ENCODE assay signal across 8 cellular contexts in genomic region chr9:112333639-112334318, GRCh38. TPM values are rescaled to one million over a fixed set of nuclear protein-coding genes. Genes with fewer than 3 reads are reported as not detected.
DNase-seq lines count a peak whose midpoint lies in the region; ATAC-seq and TF ChIP-seq lines count a peak whose summit lies in the region.

No MANE protein-coding gene starts in this region.

- TF ChIP-seq CTCF in lung (IDR thresholded peaks at IDR 0.05; ENCODE audit: control extremely low read depth, extremely low read depth) = peak; percentile 24

- H3K9ac ChIP-seq in duodenal mucosa (ENCODE audit: low read depth in 1 of 2, low read length in 2 of 2) = peak overlapping the region; percentile 90 to 92

- peak; percentile 86 to 95 (median 91) for DNase-seq in CD8-positive, alpha-beta memory T cell
- DNase-seq in HK-2 (ENCODE audit: unreplicated experiment) (peak; percentile 96), NCI-H82 treated with DMSO at 0.1 percent for 48 hours (lab: John Stamatoyannopoulos, UW; ENCODE audit: unreplicated experiment) (peak; percentile 92), lung (ENCODE audit: low spot score) (peak; percentile 93)
- DNase-seq in activated CD4-positive, alpha-beta memory T cell treated with anti-CD3 and anti-CD28 coated beads, Interleukin-2, amount 10 ng/mL, durations not matched to agents 7 days and 5 days = peak; percentile 95
- DNase-seq in stimulated activated CD4-positive, alpha-beta T cell treated with anti-CD3 and anti-CD28 coated beads, TNF-alpha, amount 100 ng/mL, for 24 hours (ENCODE audit: low read depth in 3 of 3) = peak; percentile 81 to 93 (median 90)

- peak overlapping the region; percentile 86 to 98 (median 96) for H3K4me3 Mint-ChIP-seq in CD8-positive, alpha-beta memory T cell
- peak overlapping the region; percentile 88 for H3K4me3 Mint-ChIP-seq in activated CD4-positive, alpha-beta memory T cell treated with anti-CD3 and anti-CD28 coated beads, Interleukin-2, amount 10 ng/mL, durations not matched to agents 7 days and 5 days

- H3K27me3 Mint-ChIP-seq in CD8-positive, alpha-beta memory T cell = peaks cover 0 to 4% of the 10 kb centered on the region in 2 donors
- no peaks in the 10 kb centered on the region for H3K27me3 Mint-ChIP-seq in activated CD4-positive, alpha-beta memory T cell treated with anti-CD3 and anti-CD28 coated beads, Interleukin-2, amount 10 ng/mL, durations not matched to agents 7 days and 5 days

- 0 to 1% methylated on average over 43 to 71 of the region's 72 CpGs for WGBS in lung, 2 donors

- peaks cover 36 to 43% (median 38%) of the 10 kb centered on the region in 3 donors for H3K4me1 Mint-ChIP-seq in CD8-positive, alpha-beta memory T cell
- peaks cover 35% of the 10 kb centered on the region for H3K4me1 Mint-ChIP-seq in activated CD4-positive, alpha-beta memory T cell treated with anti-CD3 and anti-CD28 coated beads, Interleukin-2, amount 10 ng/mL, durations not matched to agents 7 days and 5 days

- no peaks in the 10 kb centered on the region for H3K36me3 ChIP-seq in CD8-positive, alpha-beta memory T cell (ENCODE audit: insufficient read depth, low read length)
- no peaks in the 10 kb centered on the region for H3K36me3 ChIP-seq in duodenal mucosa (ENCODE audit: control insufficient read depth in 1 of 2, insufficient read depth in 2 of 2, low read length in 2 of 2)
- no peaks in the 10 kb centered on the region for H3K36me3 ChIP-seq in lung (ENCODE audit: control insufficient read depth in 2 of 2, insufficient read depth in 2 of 2, low read length in 2 of 2)

- H3K4me3 ChIP-seq in CD8-positive, alpha-beta memory T cell (ENCODE audit: low read length) = peak overlapping the region; percentile 79
- H3K4me3 ChIP-seq in duodenal mucosa (ENCODE audit: low read depth in 1 of 2, low read length in 2 of 2) (peak overlapping the region; percentile 90 to 93), lung (peak overlapping the region; percentile 98)

- H3K36me3 Mint-ChIP-seq in CD8-positive, alpha-beta memory T cell = peaks cover 0 to 8% (median 0%) of the 10 kb centered on the region in 3 donors
- H3K36me3 Mint-ChIP-seq in activated CD4-positive, alpha-beta memory T cell treated with anti-CD3 and anti-CD28 coated beads, Interleukin-2, amount 10 ng/mL, durations not matched to agents 7 days and 5 days (ENCODE audit: low read depth) = peaks cover 7% of the 10 kb centered on the region

- peak overlapping the region; percentile 88 for H3K27ac ChIP-seq in CD8-positive, alpha-beta memory T cell (ENCODE audit: low read depth, low read length)
- H3K27ac ChIP-seq in duodenal mucosa (ENCODE audit: low read depth, low read length) (peak overlapping the region; percentile 99), lung (ENCODE audit: low read depth in 1 of 2, low read length in 1 of 2) (peak overlapping the region; percentile 98 to 100)

- H3K27ac Mint-ChIP-seq in CD8-positive, alpha-beta memory T cell = peak overlapping the region; percentile 85 to 98 (median 94)
- peak overlapping the region; percentile 87 for H3K27ac Mint-ChIP-seq in activated CD4-positive, alpha-beta memory T cell treated with anti-CD3 and anti-CD28 coated beads, Interleukin-2, amount 10 ng/mL, durations not matched to agents 7 days and 5 days

- no peaks in the 10 kb centered on the region for H3K9me3 Mint-ChIP-seq in CD8-positive, alpha-beta memory T cell
- no peaks in the 10 kb centered on the region for H3K9me3 Mint-ChIP-seq in activated CD4-positive, alpha-beta memory T cell treated with anti-CD3 and anti-CD28 coated beads, Interleukin-2, amount 10 ng/mL, durations not matched to agents 7 days and 5 days

- CTCF ChIA-PET in CD8-positive, alpha-beta memory T cell (lab: Charles Lee) = interaction anchor here (0.8 to 2.9 kb wide), 7 partner anchors 13 to 246 kb away, joined by 3 to 14 read pairs (median 3); partner anchors contain the start of gene SUSD1
- CTCF ChIA-PET in activated CD4-positive, alpha-beta memory T cell treated with anti-CD3 and anti-CD28 coated beads, Interleukin-2, amount 10 ng/mL, durations not matched to agents 7 days and 5 days (lab: Charles Lee) = interaction anchor here (0.6 to 3.6 kb wide), 15 partner anchors 11 to 383 kb away, joined by 3 to 16 read pairs (median 3); partner anchors contain the start of gene HSDL2

- H3K27me3 ChIP-seq in CD8-positive, alpha-beta memory T cell (ENCODE audit: insufficient read depth, low read length, poor library complexity, severe bottlenecking) = no peaks in the 10 kb centered on the region
- H3K27me3 ChIP-seq in duodenal mucosa (ENCODE audit: control insufficient read depth in 1 of 2, insufficient read depth in 2 of 2, low read length in 2 of 2) (no peaks in the 10 kb centered on the region), lung (ENCODE audit: control insufficient read depth, insufficient read depth) (no peaks in the 10 kb centered on the region)

- POLR2A ChIA-PET in CD8-positive, alpha-beta memory T cell (lab: Charles Lee) = interaction anchor here (0.8 to 3.3 kb wide), 10 partner anchors 16 to 437 kb away, joined by 3 to 33 read pairs (median 4); partner anchors contain the start of genes HSDL2, INIP, KIAA1958 and SUSD1
- POLR2A ChIA-PET in activated CD4-positive, alpha-beta memory T cell treated with anti-CD3 and anti-CD28 coated beads, Interleukin-2, amount 10 ng/mL, durations not matched to agents 7 days and 5 days (lab: Charles Lee) = interaction anchor here (0.6 to 4.5 kb wide), 30 partner anchors 9 to 887 kb away, joined by 3 to 90 read pairs (median 5); partner anchors contain the start of genes GNG10, HSDL2, KIAA1958 and SUSD1

- no peaks in the 10 kb centered on the region for H3K9me3 ChIP-seq in CD8-positive, alpha-beta memory T cell (ENCODE audit: low read length)
- H3K9me3 ChIP-seq in duodenal mucosa (ENCODE audit: control insufficient read depth in 1 of 2, low read length in 2 of 2) = no peaks in the 10 kb centered on the region
- peaks cover 0 to 2% of the 10 kb centered on the region in 2 donors for H3K9me3 ChIP-seq in lung (ENCODE audit: control insufficient read depth in 2 of 2, insufficient read depth in 1 of 2, low read length in 1 of 2)

- H3K4me1 ChIP-seq in CD8-positive, alpha-beta memory T cell (ENCODE audit: insufficient read depth, low read length) = peaks cover 25% of the 10 kb centered on the region
- H3K4me1 ChIP-seq in duodenal mucosa (ENCODE audit: control insufficient read depth in 1 of 2, insufficient read depth in 2 of 2, low read length in 2 of 2) (peaks cover 30 to 39% of the 10 kb centered on the region in 2 donors), lung (ENCODE audit: control insufficient read depth in 2 of 2, insufficient read depth in 2 of 2, low read length in 2 of 2) (peaks cover 0 to 4% of the 10 kb centered on the region in 2 donors)

- ATAC-seq in GM19455 (IDR thresholded peaks at IDR 0.05; ENCODE audit: unreplicated experiment) (peak; percentile 72), lung (ENCODE audit: insufficient read depth, low FRiP score) (peak; percentile 90)

RNA-seq across cellular contexts. Expression of gene PTBP3, which starts 0.4 kb away (rescaled TPM):
- 100 to 1,000 TPM; 118 to 124 TPM for total RNA-seq in CD8-positive, alpha-beta memory T cell
- 45.0 TPM for polyA plus RNA-seq in CD8-positive, alpha-beta memory T cell
- total RNA-seq in activated CD4-positive, alpha-beta memory T cell treated with anti-CD3 and anti-CD28 coated beads, Interleukin-2, amount 10 ng/mL, durations not matched to agents 7 days and 5 days = 100 to 1,000 TPM; 177 TPM
- 10 to 100 TPM; 71.3 to 75.1 TPM for total RNA-seq in lung
- 10 to 100 TPM; 12.4 to 22.4 TPM for polyA plus RNA-seq in lung

RNA-seq across cellular contexts. Expression of gene HSDL2, which starts 46.1 kb away (rescaled TPM):
- 10 to 100 TPM; 14.9 to 17.9 TPM for total RNA-seq in CD8-positive, alpha-beta memory T cell
- 17.0 TPM for polyA plus RNA-seq in CD8-positive, alpha-beta memory T cell
- 10 to 100 TPM; 18.4 to 19.4 TPM for total RNA-seq in activated CD4-positive, alpha-beta memory T cell treated with anti-CD3 and anti-CD28 coated beads, Interleukin-2, amount 10 ng/mL, durations not matched to agents 7 days and 5 days
- total RNA-seq in lung = 10 to 100 TPM; 31.4 to 58.6 TPM
- polyA plus RNA-seq in lung = 10 to 100 TPM; 22.5 to 38.2 TPM

Comparison
In these comparisons a context has a peak if more than half of its experiments do, and no peak if none do; other contexts are left out.
1. Peak in every context shown above with its lines: DNase-seq, ATAC-seq, H3K4me3 ChIP-seq and H3K27ac ChIP-seq.